ENCODE assay signal across 14 cellular contexts in genomic region chr12:28759334-28759733, GRCh38.
A peak's percentile ranks its signal among the peaks of the same experiment; 100 is the strongest.
DNase-seq lines count a peak whose midpoint lies in the region; FAIRE-seq and TF ChIP-seq lines count a peak whose summit lies in the region.
"Had no signal": no experiment of that assay in that cellular context is flagged by ENCODE, and none has a peak within 500 bp of the region (broad histone marks: within the 10 kb centered on the region; RNA-seq: fewer than 3 reads in every experiment).

No MANE protein-coding gene starts in this region.

- CTCF ChIA-PET in H1 (lab: Charles Lee; ENCODE audit: partially characterized antibody), result interaction anchor here (0.7 kb wide), 1 partner anchor 203 kb away, joined by 3 read pairs; no protein-coding TSS in a partner anchor

- peaks cover 0 to 6% (median 0%) of the 10 kb centered on the region in 4 experiments; a peak in 1 of 8 replicates for H3K36me3 ChIP-seq in H1 (ENCODE audit: control insufficient read depth in 2 of 4, insufficient read depth in 4 of 4, low read length in 3 of 4)
- H3K36me3 ChIP-seq: adrenal gland had no signal

- peak overlapping the region; percentile 87; the same call in 1 of the 2 replicates for H2BK20ac ChIP-seq in H1 (ENCODE audit: low read length)

- H3K36me3 Mint-ChIP-seq in progenitor cell of endocrine pancreas (ENCODE audit: insufficient read depth), result no peaks in the 10 kb centered on the region
- H3K36me3 Mint-ChIP-seq: activated CD8-positive, alpha-beta memory T cell treated with anti-CD3 and anti-CD28 coated beads, Interleukin-2, amount 10 ng/mL, durations not matched to agents 7 days and 5 days had no signal

- no peak overlapping the region for H4K91ac ChIP-seq in H1 (replicated peaks; ENCODE audit: insufficient read length, low read length)

- no peak overlapping the region for H2BK15ac ChIP-seq in H1 (ENCODE audit: low read length)

- H3K79me1 ChIP-seq in H1 (ENCODE audit: low read depth, low read length), result no peaks in the 10 kb centered on the region

- peak overlapping the region in 1 of 2 experiments; percentile 36; a peak in 3 of 4 replicates for H3K4me2 ChIP-seq in H1 (ENCODE audit: insufficient read depth in 1 of 2, low read depth in 2 of 2, low read length in 2 of 2)

- no peak overlapping the region for H3K9ac ChIP-seq in H1 (replicated peaks in 1 of 4; ENCODE audit: extremely low read depth in 1 of 4, low read depth in 3 of 4, low read length in 3 of 4)

- no peaks in the 10 kb centered on the region for H3K23me2 ChIP-seq in H1 (ENCODE audit: low read depth, low read length)

- H3K23ac ChIP-seq in H1 (ENCODE audit: insufficient read length), result no peak overlapping the region

- peak in 1 of 3 experiments; percentile 32; a peak in 1 of 4 replicates for TF ChIP-seq CTCF in H1 (IDR thresholded peaks at IDR 0.05; ENCODE audit: control extremely low read depth in 1 of 3, insufficient read depth in 1 of 3, low read depth in 1 of 3, low read length in 3 of 3)
- TF ChIP-seq CTCF in progenitor cell of endocrine pancreas (IDR thresholded peaks at IDR 0.05; ENCODE audit: unreplicated experiment), result no peak

- no peaks in the 10 kb centered on the region for H4K20me1 ChIP-seq in H1 (replicated peaks in 1 of 2; ENCODE audit: control insufficient read depth in 1 of 2, insufficient read depth in 2 of 2, low read length in 2 of 2)

- H3K27me3 ChIP-seq in H1 (replicated peaks in 1 of 4; ENCODE audit: control insufficient read depth in 3 of 4, extremely low read depth in 1 of 4, insufficient read depth in 3 of 4, low read length in 3 of 4), result no peaks in the 10 kb centered on the region
- H3K27me3 ChIP-seq: adrenal gland had no signal

- H3K18ac ChIP-seq in H1 (ENCODE audit: extremely low read depth, low read length), result no peak overlapping the region

- H3K9me3 Mint-ChIP-seq in progenitor cell of endocrine pancreas (ENCODE audit: low read depth), result peaks cover 40% of the 10 kb centered on the region

- peak overlapping the region in 1 of 4 experiments; percentile 45; a peak in 1 of 8 replicates for H3K4me3 ChIP-seq in H1 (ENCODE audit: extremely low read depth in 1 of 4, insufficient read depth in 2 of 4, low read depth in 3 of 4, low read length in 4 of 4)
- H3K4me3 ChIP-seq: adrenal gland, GM12878 had no signal

- H3K4me1 ChIP-seq in H1 (replicated peaks in 1 of 4; ENCODE audit: control insufficient read depth in 3 of 4, insufficient read depth in 4 of 4, low read length in 3 of 4), result peaks cover 0 to 4% (median 2%) of the 10 kb centered on the region in 4 experiments; a peak in 3 of 7 replicates
- H3K4me1 ChIP-seq: adrenal gland had no signal

- H2BK12ac ChIP-seq in H1 (ENCODE audit: low read depth, low read length), result no peak overlapping the region

- no peaks in the 10 kb centered on the region for H3K27me3 Mint-ChIP-seq in progenitor cell of endocrine pancreas
- H3K27me3 Mint-ChIP-seq: activated CD8-positive, alpha-beta memory T cell treated with anti-CD3 and anti-CD28 coated beads, Interleukin-2, amount 10 ng/mL, durations not matched to agents 7 days and 5 days had no signal

- no peak overlapping the region for H3K4me3 Mint-ChIP-seq in progenitor cell of endocrine pancreas (ENCODE audit: low read depth)
- H3K4me3 Mint-ChIP-seq: activated CD8-positive, alpha-beta memory T cell treated with anti-CD3 and anti-CD28 coated beads, Interleukin-2, amount 10 ng/mL, durations not matched to agents 7 days and 5 days had no signal

- FAIRE-seq in H1 (lab: Jason Lieb, UNC), result peak; percentile 100
- FAIRE-seq: GM12878 had no signal

- peak overlapping the region; percentile 3; the same call in 1 of the 2 replicates for H3K27ac ChIP-seq in H1 (ENCODE audit: low read depth, low read length)
- H3K27ac ChIP-seq: adrenal gland had no signal

- H3K4me1 Mint-ChIP-seq in progenitor cell of endocrine pancreas (ENCODE audit: low read depth), result no peaks in the 10 kb centered on the region
- H3K4me1 Mint-ChIP-seq: activated CD8-positive, alpha-beta memory T cell treated with anti-CD3 and anti-CD28 coated beads, Interleukin-2, amount 10 ng/mL, durations not matched to agents 7 days and 5 days had no signal

- H3K9me3 ChIP-seq in H1 (ENCODE audit: insufficient read depth in 2 of 2, low read depth in 1 of 2, low read length in 1 of 2), result peaks cover 15 to 20% of the 10 kb centered on the region in 2 experiments
- H3K9me3 ChIP-seq: adrenal gland had no signal

- H2BK5ac ChIP-seq in H1 (ENCODE audit: low read depth, low read length), result 0 out of 2 replicates have a peak overlapping the region, but pooled peaks have one; percentile 57

- 14% methylated on average over 1 of the region's 1 CpG; no CpG with 5 or more reads in 1 of the 2 experiments for WGBS in H1 (ENCODE audit: extremely low coverage in 1 of 2, insufficient coverage in 1 of 2, insufficient read length in 1 of 2, insufficient replicate concordance in 2 of 2, low coverage in 1 of 2, low lambda C conversion rate in 2 of 2, missing lambda C conversion rate in 1 of 2), 2 experiments

- H2BK120ac ChIP-seq in H1 (replicated peaks; ENCODE audit: low read depth, low read length), result peak overlapping the region; percentile 29

- no peak overlapping the region for H3K14ac ChIP-seq in H1 (ENCODE audit: insufficient read length)

- H3K79me2 ChIP-seq in H1 (ENCODE audit: control insufficient read depth in 1 of 2, insufficient read depth in 2 of 2, low read length in 2 of 2), result no peaks in the 10 kb centered on the region

- peak in 1 of 2 experiments; percentile 86; a peak in 1 of 3 replicates for TF ChIP-seq EP300 in H1 (IDR thresholded peaks at IDR 0.05; ENCODE audit: borderline replicate concordance in 1 of 2, low read depth in 2 of 2, low read length in 2 of 2)

- DNase-seq in ELF-1 (ENCODE audit: low read depth, low spot score) (peak; percentile 43), LoVo (ENCODE audit: low spot score) (peak; percentile 61), H1 (ENCODE audit: low read depth in 1 of 2, low spot score in 2 of 2) (peak; percentile 57 to 78), kidney tubule cell (ENCODE audit: low spot score) (peak; percentile 58), progenitor cell of endocrine pancreas (ENCODE audit: low spot score, unreplicated experiment) (no peak), DMS 273 treated with DMSO at 0.1 percent for 48 hours (lab: John Stamatoyannopoulos, UW) (no peak), AML-193 (lab: John Stamatoyannopoulos, UW) (no peak)
- DNase-seq in activated T-cell treated with anti-CD3 and anti-CD28 coated beads, Interleukin-2, amount 50 U/mL, for 1 hour, result no peak
- DNase-seq: activated CD8-positive, alpha-beta memory T cell treated with anti-CD3 and anti-CD28 coated beads, Interleukin-2, amount 10 ng/mL, durations not matched to agents 7 days and 5 days; adrenal gland; NK-92 treated with Interleukin-12 subunit alpha and Interleukin-12 subunit beta, amount 100 ng/mL, for 24 hours; stimulated activated CD4-positive, alpha-beta T cell treated with anti-CD3 and anti-CD28 coated beads, Interleukin-1b, Interleukin-23, amount 100 ng/mL, for 48 hours; stimulated activated naive CD4-positive, alpha-beta T cell had no signal

- peak overlapping the region; percentile 64 for H4K5ac ChIP-seq in H1 (ENCODE audit: insufficient read length, low read depth, low read length)

- no peak overlapping the region for H2AFZ ChIP-seq in H1 (ENCODE audit: low read length)

- no peak overlapping the region for H4K8ac ChIP-seq in H1 (ENCODE audit: extremely low read depth, insufficient read depth, low read length)

- no peak overlapping the region for H2AK5ac ChIP-seq in H1 (ENCODE audit: low read depth, low read length)

- no peak overlapping the region for H3K27ac Mint-ChIP-seq in progenitor cell of endocrine pancreas
- H3K27ac Mint-ChIP-seq: activated CD8-positive, alpha-beta memory T cell treated with anti-CD3 and anti-CD28 coated beads, Interleukin-2, amount 10 ng/mL, durations not matched to agents 7 days and 5 days had no signal

- no peak overlapping the region for H3K4ac ChIP-seq in H1 (replicated peaks; ENCODE audit: insufficient read length, low read depth, low read length)

- TF ChIP-seq POLR2A in H1 (IDR thresholded peaks at IDR 0.05; ENCODE audit: control extremely low read depth in 1 of 2, low read depth in 2 of 2, low read length in 2 of 2), result no peak

- POLR2A ChIA-PET in H1 (lab: Charles Lee; ENCODE audit: partially characterized antibody), result no interaction called here

- TF ChIP-seq RAD21 in H1 (IDR thresholded peaks at IDR 0.05 in 1 of 2, conservative IDR thresholded peaks at IDR 0.05 in 1 of 2; ENCODE audit: low read depth in 2 of 2, low read length in 2 of 2), result peak in 1 of 2 experiments; percentile 28; a peak in 1 of 4 replicates

- H3K56ac ChIP-seq in H1 (replicated peaks; ENCODE audit: insufficient read length, low read depth, low read length), result no peak overlapping the region

TF ChIP-seq in H1, 55 proteins besides CTCF, POLR2A, EP300 and RAD21 (continues in another document):
- no peak for TF ChIP-seq RBBP5 (IDR thresholded peaks at IDR 0.05; ENCODE audit: borderline replicate concordance, low read depth, low read length)
- TF ChIP-seq HDAC6 (IDR thresholded peaks at IDR 0.05; ENCODE audit: low read depth, low read length), result no peak
- no peak for TF ChIP-seq ASH2L (IDR thresholded peaks at IDR 0.05; ENCODE audit: low read length)
- no peak for TF ChIP-seq RNF2 (IDR thresholded peaks at IDR 0.05; ENCODE audit: borderline replicate concordance, low read depth, low read length, missing control alignments, poor library complexity, severe bottlenecking)
- no peak for TF ChIP-seq CHD1 (IDR thresholded peaks at IDR 0.05; ENCODE audit: low read depth, low read length)
- TF ChIP-seq SIX5 (IDR thresholded peaks at IDR 0.05; ENCODE audit: low read depth, low read length), result no peak
- no peak for TF ChIP-seq E2F6 (IDR thresholded peaks at IDR 0.05)
- TF ChIP-seq NANOG (IDR thresholded peaks at IDR 0.05; ENCODE audit: insufficient read depth, low read depth, low read length, poor library complexity, severe bottlenecking), result peak; percentile 97
- no peak for TF ChIP-seq KDM1A (IDR thresholded peaks at IDR 0.05; ENCODE audit: borderline replicate concordance, low read length)
- TF ChIP-seq USF2 (IDR thresholded peaks at IDR 0.05; ENCODE audit: low read length), result no peak
- peak; percentile 60 for TF ChIP-seq TEAD4 (IDR thresholded peaks at IDR 0.05; ENCODE audit: low read depth, low read length)

Comparison
In these comparisons a context has a peak if more than half of its experiments do, and no peak if none do; other contexts are left out.
1. DNase-seq: peak in ELF-1 (single experiment), LoVo (single experiment), H1 (2 of 2) and kidney tubule cell (single experiment); none in progenitor cell of endocrine pancreas (single experiment), DMS 273 treated with DMSO at 0.1 percent for 48 hours (single experiment), activated T-cell treated with anti-CD3 and anti-CD28 coated beads, Interleukin-2, amount 50 U/mL, for 1 hour (single experiment) and AML-193 (0 of 2).